Comparison of ENCODE assay signal across 1 cellular context in the genomic region with DNA sequence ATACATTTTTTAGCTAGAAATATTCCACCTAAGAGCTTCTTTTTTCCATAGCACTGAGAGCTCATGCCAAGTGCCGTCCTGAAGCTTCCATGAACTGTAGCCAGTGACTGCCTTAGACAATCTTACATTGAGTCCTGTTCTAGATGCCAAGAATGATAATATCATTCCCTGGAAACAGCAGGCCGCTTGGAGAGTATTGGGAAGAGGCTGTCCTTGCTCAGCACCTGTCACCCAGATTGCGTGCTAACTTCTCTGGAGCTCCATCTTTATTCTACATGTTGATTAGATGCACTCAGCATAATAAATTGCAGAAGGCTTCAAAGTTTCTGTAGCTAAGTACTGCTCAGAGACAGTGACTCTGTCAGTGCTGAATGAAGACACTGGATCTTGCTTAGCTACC.
TF ChIP-seq lines count a peak whose summit lies in the region.

No MANE protein-coding gene starts in this region.

TF ChIP-seq in SK-N-SH, 30 proteins besides CTCF, POLR2A, EP300 and RAD21 (continued from another document):
- TF ChIP-seq, protein P1, sequence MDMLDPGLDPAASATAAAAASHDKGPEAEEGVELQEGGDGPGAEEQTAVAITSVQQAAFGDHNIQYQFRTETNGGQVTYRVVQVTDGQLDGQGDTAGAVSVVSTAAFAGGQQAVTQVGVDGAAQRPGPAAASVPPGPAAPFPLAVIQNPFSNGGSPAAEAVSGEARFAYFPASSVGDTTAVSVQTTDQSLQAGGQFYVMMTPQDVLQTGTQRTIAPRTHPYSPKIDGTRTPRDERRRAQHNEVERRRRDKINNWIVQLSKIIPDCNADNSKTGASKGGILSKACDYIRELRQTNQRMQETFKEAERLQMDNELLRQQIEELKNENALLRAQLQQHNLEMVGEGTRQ (IDR thresholded peaks at IDR 0.05; ENCODE audit: borderline replicate concordance, low read depth, low read length) = no peak
TF ChIP-seq in SK-N-SH: peak in this region for 0.
